ENCODE assay signal across 7 cellular contexts in genomic region chr6:32969685-32970412, GRCh38. TPM values are rescaled to one million over a fixed set of nuclear protein-coding genes. Genes with fewer than 3 reads are reported as not detected.
DNase-seq lines count a peak whose midpoint lies in the region; ATAC-seq and TF ChIP-seq lines count a peak whose summit lies in the region.

No MANE protein-coding gene starts in this region.

- TF ChIP-seq CTCF in GM13977 (IDR thresholded peaks at IDR 0.05; ENCODE audit: extremely low read depth, insufficient read depth, missing control alignments) (peak; percentile 25), WTC11 (IDR thresholded peaks at IDR 0.05) (peak; percentile 31; the same call in 1 of the 2 replicates)

- ATAC-seq in WTC11: 0 out of 2 replicates have a peak, but pooled peaks have one; percentile 0
- ATAC-seq in central memory CD8-positive, alpha-beta T cell (replicated peaks; ENCODE audit: extremely low read depth, poor library complexity, severe bottlenecking): no peak
- ATAC-seq in left colon: peak; percentile 7
- no peak for ATAC-seq in GM18867 (IDR thresholded peaks at IDR 0.05; ENCODE audit: unreplicated experiment)

- POLR2A ChIA-PET in WTC11 (lab: Charles Lee): interaction anchor here (0.6 to 7.0 kb wide), 10 partner anchors 12 to 250 kb away, joined by 3 to 146 read pairs (median 4); partner anchors contain the start of genes HLA-DMA, TAP1 and TAP2

- no peaks in the 10 kb centered on the region for H3K9me3 Mint-ChIP-seq in WTC11
- H3K9me3 Mint-ChIP-seq in central memory CD8-positive, alpha-beta T cell: no peaks in the 10 kb centered on the region

- intact Hi-C loops in left colon (cut with DNase I, micrococcal nuclease): no loop called here

- H3K27ac Mint-ChIP-seq in WTC11: peak overlapping the region; percentile 100
- H3K27ac Mint-ChIP-seq in central memory CD8-positive, alpha-beta T cell (ENCODE audit: low read depth): peak overlapping the region; percentile 99

- DNase-seq in GM13977 (ENCODE audit: low spot score): peak; percentile 56
- peak; percentile 79 for DNase-seq in NCI-H2196 (lab: John Stamatoyannopoulos, UW; ENCODE audit: unreplicated experiment)
- peak; percentile 77 for DNase-seq in WTC11 (ENCODE audit: low spot score)
- peak; percentile 47 to 51 for DNase-seq in central memory CD8-positive, alpha-beta T cell (ENCODE audit: low spot score in 2 of 2)
- DNase-seq in left colon: peak; percentile 77 to 81
- peak; percentile 45 to 59 for DNase-seq in stimulated activated CD4-positive, alpha-beta T cell treated with anti-CD3 and anti-CD28 coated beads, Interleukin-1b, Interleukin-23, amount 100 ng/mL, for 4 hours (ENCODE audit: low read depth in 2 of 2)

- peak overlapping the region; percentile 98 for H3K4me3 Mint-ChIP-seq in WTC11
- peak overlapping the region; percentile 97 for H3K4me3 Mint-ChIP-seq in central memory CD8-positive, alpha-beta T cell

- H3K27me3 Mint-ChIP-seq in WTC11 (ENCODE audit: low read depth): peaks cover 4% of the 10 kb centered on the region; the same call in 1 of the 2 replicates
- no peaks in the 10 kb centered on the region for H3K27me3 Mint-ChIP-seq in central memory CD8-positive, alpha-beta T cell

- CTCF ChIA-PET in WTC11 (lab: Charles Lee): interaction anchor here (0.6 to 11.8 kb wide), 8 partner anchors 15 to 415 kb away, joined by 3 to 205 read pairs (median 6); partner anchors contain the start of genes HLA-DMA and TAP2

- H3K36me3 Mint-ChIP-seq in WTC11: peaks cover 48% of the 10 kb centered on the region
- H3K36me3 Mint-ChIP-seq in central memory CD8-positive, alpha-beta T cell (ENCODE audit: insufficient read depth): peaks cover 59% of the 10 kb centered on the region

- in situ Hi-C loops in GM13977 (cut with MboI; ENCODE audit: low pct_unique_long_range_greater_than_20kb, low sequenced_read_pairs, unreplicated experiment): loop anchor here (10.0 kb wide), 1 partner anchor 85 kb away; no protein-coding TSS in a partner anchor

- peaks cover 16% of the 10 kb centered on the region for H3K4me1 Mint-ChIP-seq in WTC11
- peaks cover 74% of the 10 kb centered on the region for H3K4me1 Mint-ChIP-seq in central memory CD8-positive, alpha-beta T cell

TF ChIP-seq in WTC11, 78 proteins besides CTCF, POLR2A, EP300 and RAD21 (continues in another document):
- peak; percentile 98 for TF ChIP-seq NFE2L1 (CRISPR knock-in tag; IDR thresholded peaks at IDR 0.05)
- TF ChIP-seq, protein P1, sequence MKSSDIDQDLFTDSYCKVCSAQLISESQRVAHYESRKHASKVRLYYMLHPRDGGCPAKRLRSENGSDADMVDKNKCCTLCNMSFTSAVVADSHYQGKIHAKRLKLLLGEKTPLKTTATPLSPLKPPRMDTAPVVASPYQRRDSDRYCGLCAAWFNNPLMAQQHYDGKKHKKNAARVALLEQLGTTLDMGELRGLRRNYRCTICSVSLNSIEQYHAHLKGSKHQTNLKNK (CRISPR knock-in tag; IDR thresholded peaks at IDR 0.05): peak; percentile 11; the same call in 1 of the 2 replicates
- TF ChIP-seq GABPB1 (CRISPR knock-in tag; IDR thresholded peaks at IDR 0.05): 0 out of 2 replicates have a peak, but pooled peaks have one; percentile 5
- TF ChIP-seq, protein P2, sequence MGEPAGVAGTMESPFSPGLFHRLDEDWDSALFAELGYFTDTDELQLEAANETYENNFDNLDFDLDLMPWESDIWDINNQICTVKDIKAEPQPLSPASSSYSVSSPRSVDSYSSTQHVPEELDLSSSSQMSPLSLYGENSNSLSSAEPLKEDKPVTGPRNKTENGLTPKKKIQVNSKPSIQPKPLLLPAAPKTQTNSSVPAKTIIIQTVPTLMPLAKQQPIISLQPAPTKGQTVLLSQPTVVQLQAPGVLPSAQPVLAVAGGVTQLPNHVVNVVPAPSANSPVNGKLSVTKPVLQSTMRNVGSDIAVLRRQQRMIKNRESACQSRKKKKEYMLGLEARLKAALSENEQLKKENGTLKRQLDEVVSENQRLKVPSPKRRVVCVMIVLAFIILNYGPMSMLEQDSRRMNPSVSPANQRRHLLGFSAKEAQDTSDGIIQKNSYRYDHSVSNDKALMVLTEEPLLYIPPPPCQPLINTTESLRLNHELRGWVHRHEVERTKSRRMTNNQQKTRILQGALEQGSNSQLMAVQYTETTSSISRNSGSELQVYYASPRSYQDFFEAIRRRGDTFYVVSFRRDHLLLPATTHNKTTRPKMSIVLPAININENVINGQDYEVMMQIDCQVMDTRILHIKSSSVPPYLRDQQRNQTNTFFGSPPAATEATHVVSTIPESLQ (CRISPR knock-in tag; IDR thresholded peaks at IDR 0.05): no peak
- TF ChIP-seq SMAD3 (CRISPR knock-in tag; IDR thresholded peaks at IDR 0.05; ENCODE audit: borderline replicate concordance): 0 out of 2 replicates have a peak, but pooled peaks have one; percentile 37
- TF ChIP-seq NFATC4 (CRISPR knock-in tag; IDR thresholded peaks at IDR 0.05): peak; percentile 54
- peak; percentile 60; the same call in 1 of the 2 replicates for TF ChIP-seq ZNF281 (CRISPR knock-in tag; IDR thresholded peaks at IDR 0.05)
- TF ChIP-seq ZNF532 (CRISPR knock-in tag; IDR thresholded peaks at IDR 0.05; ENCODE audit: borderline replicate concordance): peak; percentile 5; the same call in 1 of the 2 replicates
- TF ChIP-seq ZBTB43 (CRISPR knock-in tag; IDR thresholded peaks at IDR 0.05): no peak

RNA-seq across cellular contexts. Expression of gene BRD2, which starts 1.5 kb away (rescaled TPM):
- 206 to 222 TPM (median 214 TPM) in 3 replicates for total RNA-seq in WTC11 (2021)
- total RNA-seq in left colon: 100 to 1,000 TPM; 128 TPM

RNA-seq across cellular contexts. Expression of gene HLA-DMA, which starts 17.0 kb away (rescaled TPM):
- total RNA-seq in WTC11 (2021) (6.0 to 9.3 TPM (median 6.6 TPM) in 3 replicates), left colon (10 to 100 TPM; 11.8 to 22.1 TPM)

RNA-seq across cellular contexts. Expression of gene HLA-DMB, which starts 29.0 kb away (rescaled TPM):
- total RNA-seq in WTC11 (2021): 1.1 to 2.7 TPM (median 2.3 TPM) in 3 replicates
- total RNA-seq in left colon: 10 to 100 TPM in 1 of 2 donors, 1 to 10 TPM in 1; 4.0 to 21.3 TPM

RNA-seq across cellular contexts. Expression of gene HLA-DOA, which starts 39.5 kb away (rescaled TPM):
- 13.6 to 24.6 TPM (median 24.4 TPM) in 3 replicates for total RNA-seq in WTC11 (2021)
- total RNA-seq in left colon: 1 to 10 TPM in 1 of 2 donors, under 1 TPM in 1; 0.92 to 4.7 TPM

Comparison
In these comparisons a context has a peak if more than half of its experiments do, and no peak if none do; other contexts are left out.
1. ATAC-seq: peak in WTC11 (single experiment) and left colon (single experiment); none in central memory CD8-positive, alpha-beta T cell (single experiment) and GM18867 (single experiment).
2. Peak in every context shown above with its lines, with median percentiles within 50 percentile points of each other: DNase-seq.